In genomic region chr7:28065721-28066285, GRCh38 we compare ENCODE assay signal across 17 cellular contexts.
DNase-seq lines count a peak whose midpoint lies in the region; ATAC-seq and TF ChIP-seq lines count a peak whose summit lies in the region.
"Had no signal": no experiment of that assay in that cellular context is flagged by ENCODE, and none has a peak within 500 bp of the region (broad histone marks: within the 10 kb centered on the region; RNA-seq: fewer than 3 reads in every experiment).

No MANE protein-coding gene starts in this region.

- H3K9me2 ChIP-seq in hepatocyte (replicated peaks; ENCODE audit: insufficient read depth) = no peaks in the 10 kb centered on the region

- in situ Hi-C loops in GM13976 (cut with MboI; ENCODE audit: low sequenced_read_pairs, unreplicated experiment) = no loop called here

- no peak overlapping the region for H3K9ac ChIP-seq in skeletal muscle tissue (ENCODE audit: low read depth in 1 of 3, low read length in 3 of 3)

- no peak overlapping the region for H2AFZ ChIP-seq in hepatocyte

- H3K4me2 ChIP-seq in hepatocyte = peak overlapping the region; percentile 28

- 45% methylated on average over 8 of the region's 8 CpGs for WGBS in hepatocyte (ENCODE audit: low lambda C conversion rate, missing lambda C conversion rate)

- peaks cover 5% of the 10 kb centered on the region for H3K79me2 ChIP-seq in hepatocyte

- ATAC-seq in GM21576 (IDR thresholded peaks at IDR 0.05; ENCODE audit: unreplicated experiment) (no peak), GM21723 (IDR thresholded peaks at IDR 0.05; ENCODE audit: unreplicated experiment) (no peak)
- ATAC-seq: left cardiac atrium; stimulated activated naive CD8-positive, alpha-beta T cell treated with anti-CD3 and anti-CD28 coated beads, Interleukin-15, Interleukin-2, amounts not matched to agents 100 U/mL and 50 U/mL, for 24 hours had no signal

- H3K27me3 ChIP-seq in hepatocyte (no peaks in the 10 kb centered on the region), skeletal muscle tissue (ENCODE audit: control insufficient read depth in 3 of 3, insufficient read depth in 3 of 3, low read length in 3 of 3) (no peaks in the 10 kb centered on the region)

- no peaks in the 10 kb centered on the region for H3K9me3 ChIP-seq in hepatocyte (ENCODE audit: low read depth)
- H3K9me3 ChIP-seq in skeletal muscle tissue (ENCODE audit: control insufficient read depth in 3 of 3, low read length in 3 of 3) = no peaks in the 10 kb centered on the region
- H3K9me3 ChIP-seq: Caco-2 had no signal

- peaks cover 20% of the 10 kb centered on the region for H3K4me1 ChIP-seq in hepatocyte (ENCODE audit: insufficient read depth)
- peaks cover 6 to 14% (median 10%) of the 10 kb centered on the region in 3 donors for H3K4me1 ChIP-seq in skeletal muscle tissue (ENCODE audit: control insufficient read depth in 3 of 3, insufficient read depth in 3 of 3, low read length in 3 of 3)
- H3K4me1 ChIP-seq: Caco-2 had no signal

- H3K4me3 ChIP-seq in hepatocyte (no peak overlapping the region), skeletal muscle tissue (ENCODE audit: low read length in 3 of 3) (no peak overlapping the region)

- H3K36me3 ChIP-seq in hepatocyte (replicated peaks; ENCODE audit: insufficient read depth, low read depth) (no peaks in the 10 kb centered on the region), skeletal muscle tissue (ENCODE audit: control insufficient read depth in 3 of 3, insufficient read depth in 3 of 3, low read length in 3 of 3) (no peaks in the 10 kb centered on the region)

- TF ChIP-seq CTCF in hepatocyte (IDR thresholded peaks at IDR 0.05; ENCODE audit: poor library complexity) (no peak), GM13976 (IDR thresholded peaks at IDR 0.05; ENCODE audit: borderline replicate concordance, control extremely low read depth, extremely low read depth, insufficient read depth, missing control alignments) (no peak)

- DNase-seq in EH (ENCODE audit: low read depth) (peak; percentile 78), NCI-H226 (peak; percentile 77), hepatocyte (ENCODE audit: low spot score) (peak; percentile 53), GM13976 (ENCODE audit: low spot score) (no peak), LoVo (ENCODE audit: low spot score) (no peak)
- DNase-seq: activated CD4-positive, CD25-positive, alpha-beta regulatory T cell; activated CD8-positive, alpha-beta memory T cell treated with anti-CD3 and anti-CD28 coated beads for 24 hours; Caco-2; effector CD4-positive, alpha-beta T cell; left cardiac atrium; NCI-H2081 treated with DMSO at 0.1 percent for 48 hours; NCI-H524 treated with DMSO at 0.1 percent for 48 hours; stimulated activated naive CD8-positive, alpha-beta T cell treated with anti-CD3 and anti-CD28 coated beads, Interleukin-15, Interleukin-2, amounts not matched to agents 100 U/mL and 50 U/mL, for 24 hours; T-helper 2 cell had no signal

- H3K27ac ChIP-seq in hepatocyte = peak overlapping the region; percentile 65
- H3K27ac ChIP-seq in skeletal muscle tissue (ENCODE audit: low read depth, low read length) = peak overlapping the region; percentile 19

- no peaks in the 10 kb centered on the region for H4K20me1 ChIP-seq in hepatocyte (ENCODE audit: insufficient read depth, poor library complexity, severe bottlenecking)

Comparison
In these comparisons a context has a peak if more than half of its experiments do, and no peak if none do; other contexts are left out.
1. DNase-seq: peak in EH (single experiment), NCI-H226 (single experiment) and hepatocyte (single experiment); none in GM13976 (single experiment) and LoVo (single experiment).